17 cellular contexts compared by ENCODE assay signal in the genomic region with DNA sequence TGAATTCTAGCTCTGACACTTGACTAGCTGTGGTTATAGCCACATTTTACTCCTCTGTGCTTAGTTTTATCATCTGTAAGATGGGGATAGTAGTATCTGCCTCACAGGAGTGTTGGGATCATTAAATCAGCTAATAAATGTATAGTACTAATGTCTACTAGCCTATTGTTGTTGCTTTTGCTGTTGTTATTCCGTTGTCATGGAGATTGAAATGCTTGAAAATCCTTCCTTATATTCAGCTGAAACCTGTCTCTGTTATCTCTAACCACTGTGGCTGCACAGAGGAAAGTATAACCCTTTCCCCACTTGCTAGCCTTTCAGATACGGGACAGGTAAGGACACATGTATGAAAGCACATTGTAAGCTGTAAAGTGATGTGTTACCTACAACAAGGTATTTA. TPM values are rescaled to one million over a fixed set of nuclear protein-coding genes. Genes with fewer than 3 reads are reported as not detected.
DNase-seq lines count a peak whose midpoint lies in the region; ATAC-seq and TF ChIP-seq lines count a peak whose summit lies in the region.
"Had no signal": no experiment of that assay in that cellular context is flagged by ENCODE, and none has a peak within 500 bp of the region (broad histone marks: within the 10 kb centered on the region; RNA-seq: fewer than 3 reads in every experiment).

No MANE protein-coding gene starts in this region.

- no TSS peak for BruUV-seq in Calu3 (replicated peaks; lab: Mats Ljungman, UMichigan)

- no peak overlapping the region for H3K27ac Mint-ChIP-seq in Calu3 (ENCODE audit: unreplicated experiment)
- H3K27ac Mint-ChIP-seq: CD8-positive, alpha-beta memory T cell; H9 had no signal

- intact Hi-C loops in Calu3 (cut with micrococcal nuclease; ENCODE audit: unreplicated experiment) (no loop called here), Right ventricle myocardium inferior (cut with DNase I) (no loop called here)

- no peaks in the 10 kb centered on the region for H3K79me2 ChIP-seq in mesendoderm (ENCODE audit: control insufficient read depth, insufficient read depth, low read length)

- no peak overlapping the region for H3K4me3 Mint-ChIP-seq in Calu3 (ENCODE audit: low read depth, unreplicated experiment)
- H3K4me3 Mint-ChIP-seq: CD8-positive, alpha-beta memory T cell; H9 had no signal

- H3K23ac ChIP-seq in mesendoderm (ENCODE audit: low read length) = no peak overlapping the region

- H3K4me3 ChIP-seq in mesendoderm (ENCODE audit: low read length) = no peak overlapping the region
- no peak overlapping the region for H3K4me3 ChIP-seq in retinal pigment epithelial cell (ENCODE audit: low read length)
- H3K4me3 ChIP-seq: BLaER1 had no signal

- no peak overlapping the region for H2AK5ac ChIP-seq in mesendoderm (ENCODE audit: low read length)

- H3K4me1 Mint-ChIP-seq in Calu3 (ENCODE audit: low read depth, unreplicated experiment) = peaks cover 6% of the 10 kb centered on the region
- H3K4me1 Mint-ChIP-seq: CD8-positive, alpha-beta memory T cell had no signal

- H2BK5ac ChIP-seq in mesendoderm (ENCODE audit: low read length) = no peak overlapping the region

- no peaks in the 10 kb centered on the region for H3K36me3 Mint-ChIP-seq in Calu3 (ENCODE audit: insufficient read depth, unreplicated experiment)
- H3K36me3 Mint-ChIP-seq: CD8-positive, alpha-beta memory T cell had no signal

- ATAC-seq in GM21737 (IDR thresholded peaks at IDR 0.05; ENCODE audit: unreplicated experiment) (no peak), Right ventricle myocardium inferior (no peak)

- H3K79me1 ChIP-seq in mesendoderm (ENCODE audit: low read length) = no peaks in the 10 kb centered on the region

- no peaks in the 10 kb centered on the region for H3K4me1 ChIP-seq in mesendoderm (ENCODE audit: control insufficient read depth, low read depth, low read length)
- H3K4me1 ChIP-seq: BLaER1 had no signal

- CTCF ChIA-PET in Calu3 (lab: Charles Lee) = interaction anchor here (0.5 to 0.8 kb wide), 3 partner anchors 15 to 1252 kb away, joined by 3 to 4 read pairs (median 3); no protein-coding TSS in a partner anchor

- no peaks in the 10 kb centered on the region for H3K9me3 Mint-ChIP-seq in Calu3 (ENCODE audit: low read depth, unreplicated experiment)
- H3K9me3 Mint-ChIP-seq: CD8-positive, alpha-beta memory T cell had no signal

- no peak overlapping the region for H3K56ac ChIP-seq in mesendoderm (ENCODE audit: low read length)

- H3K27me3 Mint-ChIP-seq in Calu3 (ENCODE audit: unreplicated experiment) = no peaks in the 10 kb centered on the region
- H3K27me3 Mint-ChIP-seq: CD8-positive, alpha-beta memory T cell had no signal

- H3K4ac ChIP-seq in mesendoderm (ENCODE audit: low read depth, low read length) = no peak overlapping the region

- H3K9ac ChIP-seq in mesendoderm (ENCODE audit: low read length) = no peak overlapping the region
- H3K9ac ChIP-seq: BLaER1 had no signal

- TF ChIP-seq CTCF in Calu3 (IDR thresholded peaks at IDR 0.05; ENCODE audit: unreplicated experiment) (no peak), retinal pigment epithelial cell (conservative IDR thresholded peaks at IDR 0.05; ENCODE audit: low read depth, low read length) (no peak)

- no CpG with 5 or more reads among the region's 2 CpGs for WGBS in mesendoderm (ENCODE audit: extremely low coverage, insufficient coverage, low lambda C conversion rate)

- DNase-seq in Calu3 (peak; percentile 2), HT-29 (ENCODE audit: low spot score) (peak; percentile 3), mesendoderm (peak; percentile 18), retinal pigment epithelial cell (ENCODE audit: low read depth) (peak; percentile 4), GM19240 (ENCODE audit: insufficient read length, low spot score) (no peak), Right ventricle myocardium inferior (ENCODE audit: missing footprints) (no peak)
- DNase-seq: AML-193; CD8-positive, alpha-beta memory T cell; DMS 273 treated with DMSO at 0.1 percent for 48 hours; DMS79 treated with DMSO at 0.1 percent for 48 hours; EL; GOT3; H9; IMR-90; KG1 had no signal

- H4K5ac ChIP-seq in mesendoderm (ENCODE audit: low read length) = no peak overlapping the region

- no peak overlapping the region for H4K8ac ChIP-seq in mesendoderm (ENCODE audit: low read depth, low read length)

- H3K36me3 ChIP-seq in mesendoderm (ENCODE audit: control insufficient read depth, insufficient read depth, low read length) = no peaks in the 10 kb centered on the region
- H3K36me3 ChIP-seq: BLaER1 had no signal

- no peaks in the 10 kb centered on the region for H3K27me3 ChIP-seq in mesendoderm (ENCODE audit: insufficient read depth, low read length, poor library complexity)

- no peak overlapping the region for H3K18ac ChIP-seq in mesendoderm (ENCODE audit: low read length)

- no peak overlapping the region for H2BK15ac ChIP-seq in mesendoderm (replicated peaks; ENCODE audit: low read depth)

- H2BK120ac ChIP-seq in mesendoderm (ENCODE audit: low read depth, low read length) = no peak overlapping the region

- H3K4me2 ChIP-seq in mesendoderm (ENCODE audit: low read length) = no peak overlapping the region
- H3K4me2 ChIP-seq: BLaER1 had no signal

- no peak overlapping the region for H3K27ac ChIP-seq in mesendoderm (ENCODE audit: low read depth, low read length)
- H3K27ac ChIP-seq: BLaER1 had no signal

RNA-seq across cellular contexts. Expression of a gene that starts 33.9 kb away (rescaled TPM):
- total RNA-seq in Calu3 (2022) (13.6 and 19.1 TPM in 2 replicates), Right ventricle myocardium inferior (2.7 TPM)
- total RNA-seq in HT-29 (2014; rRNA removed; shearing (Covaris generic)) = 3.9 and 5.2 TPM in 2 replicates
- 2.7 TPM for polyA plus RNA-seq in mesendoderm (2013, experiment 1 of 2)
- 2.7 TPM for polyA plus RNA-seq in mesendoderm (2013, experiment 2 of 2)

Comparison
In these comparisons a context has a peak if more than half of its experiments do, and no peak if none do; other contexts are left out.
1. DNase-seq: peak in Calu3 (single experiment), HT-29 (single experiment), mesendoderm (single experiment) and retinal pigment epithelial cell (single experiment); none in GM19240 (single experiment) and Right ventricle myocardium inferior (single experiment).